Comparison of ENCODE assay signal across 8 cellular contexts in the genomic region with DNA sequence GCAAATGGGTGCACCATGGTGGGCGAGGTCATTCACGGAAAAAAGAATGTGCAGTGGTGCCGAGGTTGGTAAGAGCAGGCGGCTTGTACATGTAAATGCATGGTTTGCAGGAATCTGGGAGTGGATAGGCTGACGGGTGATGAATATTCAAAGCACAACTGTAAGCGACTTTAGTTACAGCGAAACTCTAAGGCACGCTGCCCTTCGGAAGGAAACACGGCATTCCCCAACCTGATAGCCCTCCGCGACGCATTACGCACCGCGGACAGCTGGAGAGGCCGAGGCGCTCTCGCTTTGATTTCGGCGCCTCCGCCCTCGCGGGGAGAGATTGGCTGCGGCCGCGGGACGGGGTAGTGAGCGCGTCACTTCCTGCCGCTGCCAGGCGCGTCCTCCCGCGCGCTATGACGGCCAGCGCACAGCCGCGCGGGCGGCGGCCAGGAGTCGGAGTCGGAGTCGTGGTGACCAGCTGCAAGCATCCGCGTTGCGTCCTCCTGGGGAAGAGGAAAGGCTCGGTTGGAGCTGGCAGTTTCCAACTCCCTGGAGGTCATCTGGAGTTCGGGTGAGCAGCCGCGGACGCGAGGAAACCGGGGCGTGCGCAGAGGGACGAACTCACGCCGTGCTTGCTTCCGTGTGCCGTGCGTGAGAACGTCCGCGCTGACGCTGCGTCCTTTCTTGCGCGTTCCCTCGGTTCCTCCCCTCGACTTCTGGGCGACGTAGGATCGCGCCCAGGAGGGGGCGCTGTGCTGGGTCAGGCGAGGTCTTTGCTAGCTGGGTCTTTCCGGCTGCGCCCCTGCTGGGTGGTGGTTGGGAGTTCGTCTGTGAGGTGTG. TPM values are rescaled to one million over a fixed set of nuclear protein-coding genes. Genes with fewer than 3 reads are reported as not detected.
DNase-seq lines count a peak whose midpoint lies in the region; ATAC-seq lines count a peak whose summit lies in the region.

Gene NUDT15 (plus strand): TSS at position 381 of the 828 bp plus-strand sequence. CDS start 21 bp downstream, at position 402.

- DNase-seq in CD1c-positive myeloid dendritic cell (ENCODE audit: extremely low spot score) (peak; percentile 98), NCI-H69 (lab: John Stamatoyannopoulos, UW) (peak; percentile 94), cortex of kidney (lab: John Stamatoyannopoulos, UW) (peak; percentile 70), left kidney (ENCODE audit: low read depth, low spot score) (peak; percentile 99)
- DNase-seq in activated CD4-positive, alpha-beta T cell treated with anti-CD3 and anti-CD28 coated beads, Interleukin-2, amount 10 ng/mL, durations not matched to agents 7 days and 5 days: peak; percentile 97
- DNase-seq in stimulated activated CD4-positive, alpha-beta T cell treated with anti-CD3 and anti-CD28 coated beads, Interleukin-2, amount 100 ng/mL, for 24 hours: peak; percentile 95 to 96

- peaks cover 13% of the 10 kb centered on the region for H3K9me3 Mint-ChIP-seq in activated CD4-positive, alpha-beta T cell treated with anti-CD3 and anti-CD28 coated beads, Interleukin-2, amount 10 ng/mL, durations not matched to agents 7 days and 5 days

- peaks cover 47% of the 10 kb centered on the region for H3K36me3 Mint-ChIP-seq in activated CD4-positive, alpha-beta T cell treated with anti-CD3 and anti-CD28 coated beads, Interleukin-2, amount 10 ng/mL, durations not matched to agents 7 days and 5 days (ENCODE audit: low read depth)

- CTCF ChIA-PET in activated CD4-positive, alpha-beta T cell treated with anti-CD3 and anti-CD28 coated beads, Interleukin-2, amount 10 ng/mL, durations not matched to agents 7 days and 5 days (lab: Charles Lee): interaction anchor here (0.5 to 3.1 kb wide), 40 partner anchors 10 to 815 kb away, joined by 3 to 53 read pairs (median 3); partner anchors contain the start of gene MED4

- H3K4me3 Mint-ChIP-seq in activated CD4-positive, alpha-beta T cell treated with anti-CD3 and anti-CD28 coated beads, Interleukin-2, amount 10 ng/mL, durations not matched to agents 7 days and 5 days: peak within 1 kb of the TSS; percentile 90

- H3K4me1 Mint-ChIP-seq in activated CD4-positive, alpha-beta T cell treated with anti-CD3 and anti-CD28 coated beads, Interleukin-2, amount 10 ng/mL, durations not matched to agents 7 days and 5 days: peaks cover 46% of the 10 kb centered on the region

- POLR2A ChIA-PET in activated CD4-positive, alpha-beta T cell treated with anti-CD3 and anti-CD28 coated beads, Interleukin-2, amount 10 ng/mL, durations not matched to agents 7 days and 5 days (lab: Charles Lee): interaction anchor here (0.9 kb wide), 1 partner anchor 10 kb away, joined by 4 read pairs; no protein-coding TSS in a partner anchor

- H3K27me3 Mint-ChIP-seq in activated CD4-positive, alpha-beta T cell treated with anti-CD3 and anti-CD28 coated beads, Interleukin-2, amount 10 ng/mL, durations not matched to agents 7 days and 5 days: no peaks in the 10 kb centered on the region

- peak within 1 kb of the TSS; percentile 94 for H3K27ac Mint-ChIP-seq in activated CD4-positive, alpha-beta T cell treated with anti-CD3 and anti-CD28 coated beads, Interleukin-2, amount 10 ng/mL, durations not matched to agents 7 days and 5 days

- ATAC-seq in GM19351 (IDR thresholded peaks at IDR 0.05; ENCODE audit: unreplicated experiment) (peak; percentile 90), HG03521 (IDR thresholded peaks at IDR 0.05; ENCODE audit: unreplicated experiment) (peak; percentile 91)

RNA-seq across cellular contexts. Expression of gene NUDT15, which starts in this region (rescaled TPM):
- 10 to 100 TPM; 10.1 to 12.0 TPM for total RNA-seq in activated CD4-positive, alpha-beta T cell treated with anti-CD3 and anti-CD28 coated beads, Interleukin-2, amount 10 ng/mL, durations not matched to agents 7 days and 5 days

Comparison
In these comparisons a context has a peak if more than half of its experiments do, and no peak if none do; other contexts are left out.
1. Peak in every context shown above with its lines: DNase-seq and ATAC-seq.